Comparison of ENCODE assay signal across 11 cellular contexts in genomic region chr7:371119-371778, GRCh38.
DNase-seq lines count a peak whose midpoint lies in the region; ATAC-seq, FAIRE-seq and TF ChIP-seq lines count a peak whose summit lies in the region.
"Had no signal": no experiment of that assay in that cellular context is flagged by ENCODE, and none has a peak within 500 bp of the region (broad histone marks: within the 10 kb centered on the region; RNA-seq: fewer than 3 reads in every experiment).

No MANE protein-coding gene starts in this region.

- H3K27ac ChIP-seq in A549 (no peak overlapping the region), RWPE2 (ENCODE audit: poor library complexity, severe bottlenecking) (no peak overlapping the region), smooth muscle cell (ENCODE audit: low read depth) (no peak overlapping the region)
- H3K27ac ChIP-seq: brain microvascular endothelial cell, esophagus muscularis mucosa had no signal

- no peaks in the 10 kb centered on the region for H3K79me2 ChIP-seq in smooth muscle cell (ENCODE audit: low read depth)

- ATAC-seq in A549 (peak; percentile 30 to 49; a peak in 3 of 6 replicates), RWPE2 (ENCODE audit: low read depth) (no peak), left lobe of liver (peak; percentile 56)

- H3F3A ChIP-seq in smooth muscle cell (ENCODE audit: low read depth), result no peaks in the 10 kb centered on the region

- no peak overlapping the region for H3K4me3 ChIP-seq in A549
- no peak overlapping the region for H3K4me3 ChIP-seq in RWPE2 (ENCODE audit: severe bottlenecking)
- no peak overlapping the region for H3K4me3 ChIP-seq in smooth muscle cell
- H3K4me3 ChIP-seq in MG63, result no peak overlapping the region
- H3K4me3 ChIP-seq: esophagus muscularis mucosa had no signal

- POLR2A ChIA-PET in A549 (lab: Yijun Ruan, JAX), result no interaction called here

- no peak for TF ChIP-seq POLR2A in A549 (IDR thresholded peaks at IDR 0.05; ENCODE audit: low read length)

- TF ChIP-seq RAD21 in A549 (conservative IDR thresholded peaks at IDR 0.05 in 1 of 2, IDR thresholded peaks at IDR 0.05 in 1 of 2), result no peak

- H3K4me2 ChIP-seq in A549, result no peak overlapping the region
- no peak overlapping the region for H3K4me2 ChIP-seq in smooth muscle cell

- no peak for FAIRE-seq in A549 (lab: Jason Lieb, UNC)

- H2AFZ ChIP-seq in smooth muscle cell (ENCODE audit: low read depth), result no peak overlapping the region

- TF ChIP-seq CTCF in A549 (IDR thresholded peaks at IDR 0.05) (no peak), RWPE2 (IDR thresholded peaks at IDR 0.05; ENCODE audit: poor library complexity, severe bottlenecking) (no peak), smooth muscle cell (IDR thresholded peaks at IDR 0.05; ENCODE audit: borderline replicate concordance, insufficient read depth, poor library complexity, severe bottlenecking) (no peak)

- whole genome bisulfite sequencing in A549 (ENCODE audit: missing lambda C conversion rate), result 77% methylated on average over 13 of the region's 13 CpGs
- 94% methylated on average over 13 of the region's 13 CpGs for WGBS in smooth muscle cell (ENCODE audit: low lambda C conversion rate)

- CTCF ChIA-PET in A549 (lab: Yijun Ruan, JAX), result interaction anchor here (0.6 kb wide), 1 partner anchor 49 kb away, joined by 3 read pairs; no protein-coding TSS in a partner anchor

- no peaks in the 10 kb centered on the region for H3K36me3 ChIP-seq in RWPE2 (ENCODE audit: low read depth)
- H3K36me3 ChIP-seq in smooth muscle cell (ENCODE audit: low read depth), result no peaks in the 10 kb centered on the region
- H3K36me3 ChIP-seq in MG63, result no peaks in the 10 kb centered on the region
- H3K36me3 ChIP-seq: brain microvascular endothelial cell, esophagus muscularis mucosa had no signal

- H4K20me1 ChIP-seq in smooth muscle cell (ENCODE audit: low read depth), result no peaks in the 10 kb centered on the region

- DNase-seq in A549 (ENCODE audit: low read depth in 1 of 2, low spot score in 1 of 2) (peak; percentile 20 to 48), EH (ENCODE audit: low read depth) (peak; percentile 4), RWPE2 (ENCODE audit: low spot score) (peak; percentile 37), left lobe of liver (ENCODE audit: low spot score) (peak; percentile 38), NCI-H2081 (lab: John Stamatoyannopoulos, UW) (no peak), smooth muscle cell (lab: John Stamatoyannopoulos, UW; ENCODE audit: unreplicated experiment) (no peak), MG63 (no peak)
- no peak for DNase-seq in activated T-cell treated with anti-CD3 and anti-CD28 coated beads, Interleukin-2, amount 50 U/mL, for 48 hours
- DNase-seq: brain microvascular endothelial cell, NCI-H82 had no signal

- no peaks in the 10 kb centered on the region for H3K4me1 ChIP-seq in A549
- H3K4me1 ChIP-seq in RWPE2 (ENCODE audit: insufficient read depth, poor library complexity, severe bottlenecking), result peaks cover 29% of the 10 kb centered on the region
- H3K4me1 ChIP-seq in smooth muscle cell (ENCODE audit: low read depth), result peaks cover 6% of the 10 kb centered on the region

- H3K27me3 ChIP-seq in RWPE2 (ENCODE audit: insufficient read depth, poor library complexity, severe bottlenecking) (no peaks in the 10 kb centered on the region), smooth muscle cell (ENCODE audit: low read depth) (no peaks in the 10 kb centered on the region), MG63 (no peaks in the 10 kb centered on the region)

- no peak for TF ChIP-seq EP300 in A549 (IDR thresholded peaks at IDR 0.05)

- H3K9ac ChIP-seq in smooth muscle cell (ENCODE audit: low read depth), result no peak overlapping the region

- H3K9me3 ChIP-seq in A549, result no peaks in the 10 kb centered on the region
- H3K9me3 ChIP-seq in RWPE2 (ENCODE audit: severe bottlenecking), result no peaks in the 10 kb centered on the region
- H3K9me3 ChIP-seq in smooth muscle cell (replicated peaks; ENCODE audit: low read depth), result no peaks in the 10 kb centered on the region
- H3K9me3 ChIP-seq in MG63, result no peaks in the 10 kb centered on the region
- H3K9me3 ChIP-seq: esophagus muscularis mucosa had no signal

TF ChIP-seq in A549, 52 proteins besides CTCF, POLR2A, EP300 and RAD21:
- TF ChIP-seq ZFP36 (IDR thresholded peaks at IDR 0.05; ENCODE audit: borderline replicate concordance, partially characterized antibody) (no peak), CHD4 (IDR thresholded peaks at IDR 0.05; ENCODE audit: borderline replicate concordance) (peak; percentile 74; the same call in 1 of the 2 replicates), POLR2AphosphoS2 (conservative IDR thresholded peaks at IDR 0.05; ENCODE audit: low read length) (no peak), KDM1A (IDR thresholded peaks at IDR 0.05; ENCODE audit: low read depth) (peak; percentile 77; the same call in 1 of the 2 replicates), RARB (CRISPR knock-in tag; IDR thresholded peaks at IDR 0.05) (no peak)

Comparison
In these comparisons a context has a peak if more than half of its experiments do, and no peak if none do; other contexts are left out.
1. DNase-seq: peak in A549 (2 of 2), EH (single experiment), RWPE2 (single experiment) and left lobe of liver (single experiment); none in NCI-H2081 (0 of 2), smooth muscle cell (single experiment), MG63 (single experiment) and activated T-cell treated with anti-CD3 and anti-CD28 coated beads, Interleukin-2, amount 50 U/mL, for 48 hours (0 of 2).